Comparison of ENCODE assay signal across 11 cellular contexts in genomic region chr2:240926516-240927389, GRCh38. TPM values are rescaled to one million over a fixed set of nuclear protein-coding genes. Genes with fewer than 3 reads are reported as not detected.
DNase-seq lines count a peak whose midpoint lies in the region; ATAC-seq and TF ChIP-seq lines count a peak whose summit lies in the region.
"Had no signal": no experiment of that assay in that cellular context is flagged by ENCODE, and none has a peak within 500 bp of the region (broad histone marks: within the 10 kb centered on the region; RNA-seq: fewer than 3 reads in every experiment).

No MANE protein-coding gene starts in this region.

- no peaks in the 10 kb centered on the region for H3K4me1 Mint-ChIP-seq in activated T-cell treated with anti-CD3 and anti-CD28 coated beads, Interleukin-2, amount 50 U/mL, for 24 hours (ENCODE audit: low read depth)
- H3K4me1 Mint-ChIP-seq in chondrocyte (ENCODE audit: low read depth), result no peaks in the 10 kb centered on the region
- H3K4me1 Mint-ChIP-seq: naive thymus-derived CD8-positive, alpha-beta T cell had no signal

- TF ChIP-seq CTCF in chondrocyte (IDR thresholded peaks at IDR 0.05), result no peak
- TF ChIP-seq CTCF in lower lobe of right lung (IDR thresholded peaks at IDR 0.05), result no peak
- no peak for TF ChIP-seq CTCF in upper lobe of right lung (IDR thresholded peaks at IDR 0.05)

- H3K4me3 ChIP-seq in lower lobe of right lung (no peak overlapping the region), upper lobe of right lung (peak overlapping the region; percentile 9)

- H3K36me3 Mint-ChIP-seq in activated T-cell treated with anti-CD3 and anti-CD28 coated beads, Interleukin-2, amount 50 U/mL, for 24 hours (ENCODE audit: low read depth), result no peaks in the 10 kb centered on the region
- peaks cover 4% of the 10 kb centered on the region for H3K36me3 Mint-ChIP-seq in chondrocyte (ENCODE audit: low read depth)
- H3K36me3 Mint-ChIP-seq: naive thymus-derived CD8-positive, alpha-beta T cell had no signal

- H3K4me3 Mint-ChIP-seq in activated T-cell treated with anti-CD3 and anti-CD28 coated beads, Interleukin-2, amount 50 U/mL, for 24 hours, result no peak overlapping the region
- no peak overlapping the region for H3K4me3 Mint-ChIP-seq in chondrocyte (ENCODE audit: unreplicated experiment)

- H3K36me3 ChIP-seq in lower lobe of right lung (no peaks in the 10 kb centered on the region), upper lobe of right lung (no peaks in the 10 kb centered on the region)

- intact Hi-C loops in lower lobe of right lung (cut with DNase I), result no loop called here
- intact Hi-C loops in upper lobe of right lung (cut with DNase I), result no loop called here

- DNase-seq in activated T-cell treated with anti-CD3 and anti-CD28 coated beads, Interleukin-2, amount 50 U/mL, for 1 hour, result peak; percentile 17
- no peak for DNase-seq in activated T-cell treated with anti-CD3 and anti-CD28 coated beads, Interleukin-2, amount 50 U/mL, for 24 hours
- DNase-seq in chondrocyte (ENCODE audit: low spot score) (peak; percentile 88), lower lobe of right lung (peak; percentile 46), upper lobe of right lung (peak; percentile 63), activated gamma-delta T cell (lab: John Stamatoyannopoulos, UW) (no peak), pons (ENCODE audit: low spot score) (no peak)
- no peak for DNase-seq in stimulated activated CD4-positive, alpha-beta T cell treated with anti-CD3 and anti-CD28 coated beads, Interleukin-1b, Interleukin-23, amount 100 ng/mL, for 48 hours
- DNase-seq: NCI-H187 had no signal

- no peaks in the 10 kb centered on the region for H3K27me3 Mint-ChIP-seq in activated T-cell treated with anti-CD3 and anti-CD28 coated beads, Interleukin-2, amount 50 U/mL, for 24 hours
- peaks cover 28% of the 10 kb centered on the region for H3K27me3 Mint-ChIP-seq in chondrocyte (ENCODE audit: low read depth)

- H3K27ac Mint-ChIP-seq in activated T-cell treated with anti-CD3 and anti-CD28 coated beads, Interleukin-2, amount 50 U/mL, for 24 hours, result no peak overlapping the region
- no peak overlapping the region for H3K27ac Mint-ChIP-seq in chondrocyte (ENCODE audit: unreplicated experiment)
- H3K27ac Mint-ChIP-seq: naive thymus-derived CD8-positive, alpha-beta T cell had no signal

- no peak for ATAC-seq in lower lobe of right lung
- no peak for ATAC-seq in upper lobe of right lung
- ATAC-seq: naive thymus-derived CD8-positive, alpha-beta T cell had no signal

- H3K27me3 ChIP-seq in lower lobe of right lung (ENCODE audit: low read depth), result no peaks in the 10 kb centered on the region
- H3K27me3 ChIP-seq in upper lobe of right lung, result no peaks in the 10 kb centered on the region

- no peaks in the 10 kb centered on the region for H3K9me3 Mint-ChIP-seq in activated T-cell treated with anti-CD3 and anti-CD28 coated beads, Interleukin-2, amount 50 U/mL, for 24 hours
- H3K9me3 Mint-ChIP-seq in chondrocyte (ENCODE audit: low read depth), result peaks cover 12% of the 10 kb centered on the region

- H3K27ac ChIP-seq in lower lobe of right lung (no peak overlapping the region), upper lobe of right lung (peak overlapping the region; percentile 49)

- H3K4me1 ChIP-seq in lower lobe of right lung (no peaks in the 10 kb centered on the region), upper lobe of right lung (no peaks in the 10 kb centered on the region)

- H3K9me3 ChIP-seq in lower lobe of right lung (no peaks in the 10 kb centered on the region), upper lobe of right lung (no peaks in the 10 kb centered on the region)

RNA-seq across cellular contexts. Expression of gene CROCC2, which starts 20.6 kb away (rescaled TPM):
- not detected in 3 replicates for total RNA-seq in chondrocyte
- 3.4 TPM for total RNA-seq in lower lobe of right lung
- 0.26 TPM for total RNA-seq in upper lobe of right lung
- total RNA-seq: naive thymus-derived CD8-positive, alpha-beta T cell; T-helper 1 cell treated with Interleukin-12 subunit alpha and Interleukin-12 subunit beta and Interleukin-4 antibody, amounts not matched to agents 30 ng/mL and 1 ng/mL, for 36 hours had no signal

RNA-seq across cellular contexts. Expression of gene MAB21L4, which starts 30.8 kb away (rescaled TPM):
- total RNA-seq in chondrocyte (not detected in 3 replicates), lower lobe of right lung (17.0 TPM), upper lobe of right lung (22.2 TPM)
- total RNA-seq: naive thymus-derived CD8-positive, alpha-beta T cell; T-helper 1 cell treated with Interleukin-12 subunit alpha and Interleukin-12 subunit beta and Interleukin-4 antibody, amounts not matched to agents 30 ng/mL and 1 ng/mL, for 36 hours had no signal

RNA-seq across cellular contexts. Expression of gene AGXT, which starts 58.1 kb away (rescaled TPM):
- total RNA-seq in chondrocyte, result not detected in 3 replicates
- not detected for total RNA-seq in lower lobe of right lung
- total RNA-seq in upper lobe of right lung, result not detected
- total RNA-seq: naive thymus-derived CD8-positive, alpha-beta T cell; T-helper 1 cell treated with Interleukin-12 subunit alpha and Interleukin-12 subunit beta and Interleukin-4 antibody, amounts not matched to agents 30 ng/mL and 1 ng/mL, for 36 hours had no signal

Comparison
In these comparisons a context has a peak if more than half of its experiments do, and no peak if none do; other contexts are left out.
1. DNase-seq: peak in activated T-cell treated with anti-CD3 and anti-CD28 coated beads, Interleukin-2, amount 50 U/mL, for 1 hour (single experiment), chondrocyte (single experiment), lower lobe of right lung (single experiment) and upper lobe of right lung (single experiment); none in activated T-cell treated with anti-CD3 and anti-CD28 coated beads, Interleukin-2, amount 50 U/mL, for 24 hours (single experiment), stimulated activated CD4-positive, alpha-beta T cell treated with anti-CD3 and anti-CD28 coated beads, Interleukin-1b, Interleukin-23, amount 100 ng/mL, for 48 hours (single experiment), activated gamma-delta T cell (single experiment) and pons (single experiment).
2. RNA of gene MAB21L4, which starts 30.8 kb away (total RNA-seq): 22.2 TPM in upper lobe of right lung (single experiment) and 17.0 TPM in lower lobe of right lung (single experiment); not detected in chondrocyte; every median in the first group is over 10 times any median in the second.